Comparison of ENCODE assay signal across 1 cellular context in the genomic region with DNA sequence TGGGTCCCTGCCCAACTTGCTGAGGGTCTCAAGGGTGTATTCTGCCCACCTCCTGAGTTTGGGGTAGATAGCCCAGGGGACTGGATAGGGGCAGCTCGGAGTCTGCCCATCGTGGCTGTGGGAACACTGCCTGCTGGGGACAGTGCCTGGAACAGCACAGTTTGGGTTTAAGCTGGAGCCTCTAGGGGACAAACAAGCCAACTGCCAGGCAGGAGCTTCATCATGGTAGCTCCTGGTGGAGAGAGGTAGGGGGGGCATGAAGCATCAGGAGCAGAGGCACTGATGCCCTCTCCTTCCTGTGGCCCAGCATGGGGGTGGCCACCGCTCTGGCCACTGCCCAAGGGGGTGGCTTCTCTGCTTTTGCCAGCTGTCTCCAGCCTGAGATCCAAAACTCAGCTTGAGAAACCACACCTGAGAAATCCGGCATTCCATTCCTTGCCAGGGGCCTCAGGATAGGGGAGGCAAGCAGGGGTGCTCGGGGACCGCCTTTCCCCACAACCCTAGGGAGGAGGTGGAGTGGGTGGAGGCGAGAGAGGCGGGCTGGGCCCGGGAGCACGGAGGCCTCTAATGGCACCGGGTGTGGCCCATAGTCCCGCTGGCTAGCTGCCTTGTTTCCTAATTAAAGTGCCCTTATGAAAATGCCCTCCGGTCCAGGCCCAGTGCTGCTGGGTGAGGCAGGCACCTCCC.
TF ChIP-seq lines count a peak whose summit lies in the region.

No MANE protein-coding gene starts in this region.

TF ChIP-seq in H1, 55 proteins besides CTCF, POLR2A, EP300 and RAD21:
- TF ChIP-seq ZNF274 (IDR thresholded peaks at IDR 0.05; ENCODE audit: borderline replicate concordance, extremely low read depth, low read length) (no peak), SUZ12 (IDR thresholded peaks at IDR 0.05; ENCODE audit: low read length) (no peak), ASH2L (IDR thresholded peaks at IDR 0.05; ENCODE audit: low read length) (no peak), CBX8 (IDR thresholded peaks at IDR 0.05; ENCODE audit: borderline replicate concordance, low read depth, low read length) (no peak), CHD2 (IDR thresholded peaks at IDR 0.05; ENCODE audit: low read length) (no peak), CTBP2 (IDR thresholded peaks at IDR 0.05; ENCODE audit: borderline replicate concordance, insufficient read depth, insufficient read length, low read length) (no peak), POLR2AphosphoS5 (IDR thresholded peaks at IDR 0.05; ENCODE audit: low read depth, low read length) (no peak), CREB1 (IDR thresholded peaks at IDR 0.05) (no peak), EGR1 (IDR thresholded peaks at IDR 0.05; ENCODE audit: borderline replicate concordance, low read depth, low read length) (no peak), SIRT6 (IDR thresholded peaks at IDR 0.05; ENCODE audit: low read length) (no peak), RXRA (IDR thresholded peaks at IDR 0.05; ENCODE audit: insufficient read depth, low read depth, low read length) (no peak), SIX5 (IDR thresholded peaks at IDR 0.05; ENCODE audit: low read depth, low read length) (no peak), NANOG (IDR thresholded peaks at IDR 0.05; ENCODE audit: insufficient read depth, low read depth, low read length, poor library complexity, severe bottlenecking) (no peak), SP4 (IDR thresholded peaks at IDR 0.05; ENCODE audit: low read length) (no peak), GTF2F1 (IDR thresholded peaks at IDR 0.05; ENCODE audit: borderline replicate concordance, low read depth, low read length) (no peak), KDM1A (IDR thresholded peaks at IDR 0.05; ENCODE audit: borderline replicate concordance, low read length) (no peak), KDM5A (IDR thresholded peaks at IDR 0.05; ENCODE audit: low read length) (no peak)
- TF ChIP-seq, protein P1, sequence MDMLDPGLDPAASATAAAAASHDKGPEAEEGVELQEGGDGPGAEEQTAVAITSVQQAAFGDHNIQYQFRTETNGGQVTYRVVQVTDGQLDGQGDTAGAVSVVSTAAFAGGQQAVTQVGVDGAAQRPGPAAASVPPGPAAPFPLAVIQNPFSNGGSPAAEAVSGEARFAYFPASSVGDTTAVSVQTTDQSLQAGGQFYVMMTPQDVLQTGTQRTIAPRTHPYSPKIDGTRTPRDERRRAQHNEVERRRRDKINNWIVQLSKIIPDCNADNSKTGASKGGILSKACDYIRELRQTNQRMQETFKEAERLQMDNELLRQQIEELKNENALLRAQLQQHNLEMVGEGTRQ (IDR thresholded peaks at IDR 0.05; ENCODE audit: low read length) = no peak
